16 cellular contexts compared by ENCODE assay signal in genomic region chr10:18473424-18474110, GRCh38.
DNase-seq lines count a peak whose midpoint lies in the region; ATAC-seq and TF ChIP-seq lines count a peak whose summit lies in the region.
"Had no signal": no experiment of that assay in that cellular context is flagged by ENCODE, and none has a peak within 500 bp of the region (broad histone marks: within the 10 kb centered on the region; RNA-seq: fewer than 3 reads in every experiment).

No MANE protein-coding gene starts in this region.

- peak overlapping the region in 1 of 2 donors; percentile 6 for H3K9ac ChIP-seq in stomach smooth muscle (ENCODE audit: low read length in 2 of 2)

- intact Hi-C loops in spleen (cut with DNase I; ENCODE audit: low total_unique reads), result no loop called here

- no peak for TF ChIP-seq CTCF in fibroblast of mammary gland (conservative IDR thresholded peaks at IDR 0.05; ENCODE audit: control insufficient read depth, insufficient read depth, low read depth, low read length)
- TF ChIP-seq CTCF in spleen (IDR thresholded peaks at IDR 0.05 in 8 of 11, conservative IDR thresholded peaks at IDR 0.05 in 3 of 11), result no peak

- H3K4me1 ChIP-seq in stomach smooth muscle (ENCODE audit: control insufficient read depth, insufficient read depth, low read length), result peaks cover 12% of the 10 kb centered on the region
- no peaks in the 10 kb centered on the region for H3K4me1 ChIP-seq in spleen
- H3K4me1 ChIP-seq: breast epithelium, suprapubic skin had no signal

- TF ChIP-seq POLR2A in spleen (IDR thresholded peaks at IDR 0.05), result no peak

- DNase-seq in amniotic epithelial cell (ENCODE audit: low read depth) (peak; percentile 89), fibroblast of mammary gland (ENCODE audit: low read depth) (peak; percentile 54), midbrain (lab: John Stamatoyannopoulos, UW) (peak; percentile 8), spleen (no peak), SK-N-DZ (ENCODE audit: low spot score) (no peak), dedifferentiated amniotic fluid mesenchymal stem cell (ENCODE audit: extremely low spot score) (no peak)
- DNase-seq: activated T-cell treated with anti-CD3 and anti-CD28 coated beads, Interleukin-2, amount 50 U/mL, for 4 hours; CD8-positive, alpha-beta T cell; GDM1; NCI-H226 had no signal

- H3K27ac ChIP-seq in stomach smooth muscle (ENCODE audit: low read length) (peak overlapping the region; percentile 56), spleen (no peak overlapping the region)
- H3K27ac ChIP-seq: breast epithelium, suprapubic skin had no signal

- no peak for ATAC-seq in GM21381 (IDR thresholded peaks at IDR 0.05; ENCODE audit: unreplicated experiment)
- ATAC-seq: activated T-cell treated with anti-CD3 and anti-CD28 coated beads, Interleukin-2, amount 50 U/mL, for 4 hours; CD8-positive, alpha-beta T cell; Panc1 had no signal

- H3K9me3 ChIP-seq in stomach smooth muscle (ENCODE audit: control insufficient read depth in 2 of 2, low read length in 2 of 2) (no peaks in the 10 kb centered on the region), spleen (no peaks in the 10 kb centered on the region)
- H3K9me3 ChIP-seq: breast epithelium, HAP-1, suprapubic skin had no signal

- no peaks in the 10 kb centered on the region for H3K27me3 ChIP-seq in stomach smooth muscle (ENCODE audit: control insufficient read depth in 1 of 2, insufficient read depth in 2 of 2, low read length in 2 of 2)
- H3K27me3 ChIP-seq in spleen (replicated peaks in 1 of 7), result no peaks in the 10 kb centered on the region
- H3K27me3 ChIP-seq: breast epithelium, suprapubic skin had no signal

- 75 to 85% (median 82%) methylated on average over 12 of the region's 12 CpGs for WGBS in spleen, 5 donors

- H3K4me3 ChIP-seq in fibroblast of mammary gland (ENCODE audit: control insufficient read depth, low read depth, low read length) (no peak overlapping the region), stomach smooth muscle (ENCODE audit: low read length in 2 of 2) (peak overlapping the region in 1 of 2 donors; percentile 49), spleen (no peak overlapping the region)
- H3K4me3 ChIP-seq: breast epithelium, HAP-1, suprapubic skin had no signal

- H3K36me3 ChIP-seq in stomach smooth muscle (ENCODE audit: control insufficient read depth in 2 of 2, insufficient read depth in 2 of 2, low read length in 2 of 2) (peaks cover 0 to 2% of the 10 kb centered on the region in 2 donors), spleen (no peaks in the 10 kb centered on the region)
- H3K36me3 ChIP-seq: breast epithelium, HAP-1, suprapubic skin had no signal

Comparison
In these comparisons a context has a peak if more than half of its experiments do, and no peak if none do; other contexts are left out.
1. DNase-seq: peak in amniotic epithelial cell (single experiment), fibroblast of mammary gland (single experiment) and midbrain (single experiment); none in spleen (single experiment), SK-N-DZ (single experiment) and dedifferentiated amniotic fluid mesenchymal stem cell (single experiment).